27 cellular contexts compared by ENCODE assay signal in the genomic region with DNA sequence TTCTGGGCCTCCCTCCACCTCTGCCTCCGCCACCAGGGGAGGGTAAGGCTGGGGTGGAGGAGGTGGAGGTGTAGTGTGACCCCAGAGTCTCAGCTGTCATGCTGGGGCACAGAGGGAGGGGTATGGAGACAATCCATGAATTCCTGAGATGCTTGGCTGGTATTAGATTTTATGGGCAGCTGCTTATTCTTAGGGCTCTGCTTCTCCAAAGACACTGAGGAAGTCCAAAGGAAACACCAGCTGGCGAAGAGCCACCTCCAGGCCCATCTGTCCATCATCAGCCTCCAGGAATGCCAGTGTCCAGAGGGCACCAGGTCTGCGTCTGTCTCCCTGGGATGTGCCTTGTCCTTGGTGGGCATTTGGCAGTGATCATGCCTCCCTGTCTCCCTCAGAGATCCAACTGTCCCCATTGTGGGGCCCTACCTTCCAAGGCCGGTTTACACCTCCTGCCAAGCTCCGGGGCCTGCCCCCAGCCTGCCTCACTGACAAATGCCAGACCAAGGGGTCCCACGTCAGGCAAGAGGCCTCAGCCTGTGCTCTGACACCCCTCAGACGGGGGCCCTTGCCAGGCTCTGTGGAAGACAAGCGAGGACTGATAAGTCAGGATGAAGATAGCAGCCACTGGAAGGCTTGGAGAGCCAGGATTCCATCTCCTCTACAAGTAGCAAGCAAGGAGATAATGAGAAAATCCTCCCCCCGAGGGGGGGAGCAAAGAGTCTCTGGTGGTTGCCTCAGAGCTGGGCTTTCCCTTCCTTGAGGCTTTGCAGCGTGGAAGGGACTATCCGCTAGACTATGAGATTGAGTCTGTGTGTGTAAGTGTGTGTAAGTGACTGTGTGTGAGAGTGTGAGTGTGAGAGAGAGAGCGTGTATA. TPM values are rescaled to one million over a fixed set of nuclear protein-coding genes. Genes with fewer than 3 reads are reported as not detected.
DNase-seq lines count a peak whose midpoint lies in the region; ATAC-seq, FAIRE-seq and TF ChIP-seq lines count a peak whose summit lies in the region.
"Had no signal": no experiment of that assay in that cellular context is flagged by ENCODE, and none has a peak within 500 bp of the region (broad histone marks: within the 10 kb centered on the region; RNA-seq: fewer than 3 reads in every experiment).

No MANE protein-coding gene starts in this region.

- CTCF ChIA-PET in GM12878 (lab: Yijun Ruan, JAX) = interaction anchor here (0.5 to 5.0 kb wide), 11 partner anchors 9 to 92 kb away, joined by 3 to 25 read pairs (median 6); no protein-coding TSS in a partner anchor

- peak; percentile 29 to 87 for DNase-seq in cardiac muscle cell (ENCODE audit: low read depth in 1 of 2, low spot score in 1 of 2)
- no peak for DNase-seq in Right ventricle myocardium superior
- no peak for DNase-seq in GM12878 (ENCODE audit: low read depth, low spot score)
- DNase-seq in myocyte (ENCODE audit: low read depth) = peak; percentile 98
- DNase-seq in testis = peak; percentile 22
- DNase-seq in activated CD4-positive, alpha-beta T cell treated with anti-CD3 and anti-CD28 coated beads for 4 hours = no peak
- DNase-seq in lower lobe of right lung = no peak
- DNase-seq in SKM-1 treated with dmso at 0.1 percent for 144 hours (lab: John Stamatoyannopoulos, UW; ENCODE audit: unreplicated experiment) = no peak
- DNase-seq: activated CD4-positive, CD25-positive, alpha-beta regulatory T cell treated with anti-CD3 and anti-CD28 coated beads, Interleukin-2, amount 50 U/mL, for 72 hours; activated T-cell treated with anti-CD3 and anti-CD28 coated beads, Interleukin-2, amount 50 U/mL, for 72 hours; BE2C; effector memory CD4-positive, alpha-beta T cell; KBM-7; mucosa of descending colon; NCI-H1092; NCI-H2029 treated with DMSO at 0.1 percent for 48 hours; NCI-H446 treated with DMSO at 0.1 percent for 48 hours; NK-92 treated with Interleukin-12 subunit alpha and Interleukin-12 subunit beta, amount 100 ng/mL, for 24 hours had no signal

- SMC1A ChIA-PET in GM12878 (lab: Charles Lee; ENCODE audit: uncharacterized antibody, unreplicated experiment) = interaction anchor here (0.9 to 3.0 kb wide), 6 partner anchors 14 to 70 kb away, joined by 3 to 16 read pairs (median 6); no protein-coding TSS in a partner anchor

- RAD21 ChIA-PET in GM12878 (lab: Charles Lee; ENCODE audit: unreplicated experiment) = interaction anchor here (1.1 to 3.0 kb wide), 6 partner anchors 11 to 70 kb away, joined by 3 to 17 read pairs (median 6); no protein-coding TSS in a partner anchor

- TF ChIP-seq POLR2A in GM12878 (IDR thresholded peaks at IDR 0.05; ENCODE audit: low read depth, low read length) (no peak), testis (IDR thresholded peaks at IDR 0.05) (no peak)

- no peak overlapping the region for H3K9ac ChIP-seq in GM12878 (ENCODE audit: control insufficient read depth, insufficient read depth, low read length)

- no peaks in the 10 kb centered on the region for H3K79me2 ChIP-seq in GM12878 (ENCODE audit: control insufficient read depth, insufficient read depth, low read length)

- TF ChIP-seq RAD21 in GM12878 (IDR thresholded peaks at IDR 0.05; ENCODE audit: insufficient read depth, low read depth, low read length) = no peak

- no peak for TF ChIP-seq EP300 in GM12878 (IDR thresholded peaks at IDR 0.05; ENCODE audit: borderline replicate concordance in 1 of 2, control insufficient read depth in 1 of 2, low read depth in 2 of 2, low read length in 2 of 2)

- in situ Hi-C loops in GM12878 (cut with MboI) = no loop called here

- ATAC-seq in Right ventricle myocardium superior (ENCODE audit: poor library complexity) (no peak), GM12878 (peak; percentile 83), lower lobe of right lung (no peak)
- ATAC-seq: A549; activated T-cell treated with anti-CD3 and anti-CD28 coated beads, Interleukin-2, amount 50 U/mL, for 72 hours; esophagus mucosa; mucosa of descending colon; stimulated activated effector memory CD8-positive, alpha-beta T cell treated with anti-CD3 and anti-CD28 coated beads, Interleukin-12 subunit alpha, Interleukin-12 subunit beta, amount 100 ng/mL, for 72 hours had no signal

- H3K36me3 ChIP-seq in cardiac muscle cell = peaks cover 22% of the 10 kb centered on the region
- H3K36me3 ChIP-seq in GM12878 (ENCODE audit: control insufficient read depth in 2 of 2, insufficient read depth in 2 of 2, low read length in 1 of 2) = no peaks in the 10 kb centered on the region
- no peaks in the 10 kb centered on the region for H3K36me3 ChIP-seq in testis (ENCODE audit: low read depth, missing control alignments)
- H3K36me3 ChIP-seq in lower lobe of right lung = no peaks in the 10 kb centered on the region
- H3K36me3 ChIP-seq: BE2C had no signal

- BruUV-seq in GM12878 (replicated peaks; lab: Mats Ljungman, UMichigan) = no TSS peak

- 12% methylated on average over 12 of the region's 12 CpGs for WGBS in GM12878 (ENCODE audit: insufficient coverage, insufficient replicate concordance, low lambda C conversion rate, missing lambda C conversion rate)
- WGBS in testis, 2 donors = 62 to 84% methylated on average over 12 of the region's 12 CpGs

- no peak for TF ChIP-seq CTCF in cardiac muscle cell (IDR thresholded peaks at IDR 0.05; ENCODE audit: low read depth, low read length)
- TF ChIP-seq CTCF in GM12878 (IDR thresholded peaks at IDR 0.05 in 2 of 3, conservative IDR thresholded peaks at IDR 0.05 in 1 of 3; ENCODE audit: control insufficient read depth in 2 of 3, extremely low read depth in 1 of 3, insufficient read depth in 1 of 3, low read depth in 3 of 3, low read length in 3 of 3) = no peak
- TF ChIP-seq CTCF in testis (IDR thresholded peaks at IDR 0.05) = no peak
- no peak for TF ChIP-seq CTCF in lower lobe of right lung (IDR thresholded peaks at IDR 0.05)

- FAIRE-seq in GM12878 (lab: Jason Lieb, UNC) = no peak
- FAIRE-seq: A549, astrocyte, frontal cortex, GM19239, RCC 7860 had no signal

- H3K4me1 ChIP-seq in cardiac muscle cell (ENCODE audit: low read depth) (peaks cover 61% of the 10 kb centered on the region), GM12878 (ENCODE audit: control insufficient read depth, insufficient read depth, low read length) (peaks cover 8% of the 10 kb centered on the region), testis (no peaks in the 10 kb centered on the region), lower lobe of right lung (no peaks in the 10 kb centered on the region)
- H3K4me1 ChIP-seq: A549, BE2C had no signal

- no peaks in the 10 kb centered on the region for H3K9me3 ChIP-seq in cardiac muscle cell (ENCODE audit: low read depth)
- no peaks in the 10 kb centered on the region; the same call in 2 of the 3 replicates for H3K9me3 ChIP-seq in GM12878 (replicated peaks; ENCODE audit: control insufficient read depth, insufficient read depth, low read length)
- no peaks in the 10 kb centered on the region for H3K9me3 ChIP-seq in testis
- H3K9me3 ChIP-seq in lower lobe of right lung = no peaks in the 10 kb centered on the region
- H3K9me3 ChIP-seq: A549, BE2C, mucosa of descending colon had no signal

- H3K27me3 ChIP-seq in cardiac muscle cell = no peaks in the 10 kb centered on the region
- H3K27me3 ChIP-seq in GM12878 (replicated peaks in 1 of 2; ENCODE audit: control insufficient read depth in 2 of 2, insufficient read depth in 2 of 2, low read length in 1 of 2) = no peaks in the 10 kb centered on the region; a peak in 2 of 4 replicates
- H3K27me3 ChIP-seq in testis = no peaks in the 10 kb centered on the region
- H3K27me3 ChIP-seq in lower lobe of right lung (ENCODE audit: low read depth) = no peaks in the 10 kb centered on the region
- H3K27me3 ChIP-seq: BE2C had no signal

- intact Hi-C loops in Right ventricle myocardium superior (cut with DNase I) (no loop called here), GM12878 (cut with micrococcal nuclease; ENCODE audit: unreplicated experiment) (no loop called here), testis (cut with DNase I; ENCODE audit: low total_unique reads) (no loop called here), lower lobe of right lung (cut with DNase I) (no loop called here)

- POLR2A ChIA-PET in GM12878 (lab: Charles Lee) = interaction anchor here (0.5 to 1.3 kb wide), 4 partner anchors 13 to 35 kb away, joined by 3 read pairs; no protein-coding TSS in a partner anchor

- H3K4me3 ChIP-seq in cardiac muscle cell (peak overlapping the region; percentile 48), GM12878 (no peak overlapping the region), testis (no peak overlapping the region), lower lobe of right lung (no peak overlapping the region)
- H3K4me3 ChIP-seq: A549, mucosa of descending colon had no signal

- H4K20me1 ChIP-seq in GM12878 (ENCODE audit: control insufficient read depth, insufficient read depth) = no peaks in the 10 kb centered on the region

- H3K27ac ChIP-seq in cardiac muscle cell (peak overlapping the region; percentile 96), GM12878 (ENCODE audit: control insufficient read depth, insufficient read depth) (no peak overlapping the region), testis (no peak overlapping the region), lower lobe of right lung (no peak overlapping the region)
- H3K27ac ChIP-seq: A549 had no signal

- H2AFZ ChIP-seq in GM12878 (ENCODE audit: control insufficient read depth, low read depth, low read length) = no peak overlapping the region

- H3K4me2 ChIP-seq in GM12878 (ENCODE audit: control insufficient read depth, insufficient read depth) = 0 out of 2 replicates have a peak overlapping the region, but pooled peaks have one; percentile 14
- H3K4me2 ChIP-seq: A549 had no signal

RNA-seq across cellular contexts. Expression of gene TNNI1, which starts 1.6 kb away (rescaled TPM):
- total RNA-seq in cardiac muscle cell (4,949 and 6,023 TPM in 2 replicates), Right ventricle myocardium superior (4.3 TPM), GM12878 (2014; rRNA removed) (under 0.01 TPM in 1 of 2 replicates, not detected in the other), GM12878 (2014; rRNA removed; fragmentation: Illumina TruSeq; extraction: Trizol) (0.14 TPM in 1 of 2 replicates, not detected in the other), GM12878 (2021) (not detected in 2 replicates), myocyte (9,118 and 11,163 TPM in 2 replicates), testis (under 1 TPM; 0.37 to 0.55 TPM), lower lobe of right lung (0.21 TPM)
- polyA plus RNA-seq in cardiac muscle cell (6,427 and 7,117 TPM in 2 replicates), GM12878 (2011; rRNA removed) (0.41 and 0.50 TPM in 2 replicates), GM12878 (2014; fragmentation: Illumina TruSeq; extraction: Trizol) (not detected in 2 replicates), GM12878 (2014; fragmentation: Nextera tagmentation; extraction: Ambion mirVana) (under 1 TPM in 1 of 2 experiments, not detected in 1; 0.04 TPM), GM12878 (2014; rRNA removed) (0.39 TPM in 1 of 2 replicates, not detected in the other), GM12878 (2016; fragmentation: Nextera tagmentation; extraction: Ambion mirVana) (1 to 10 TPM in 1 of 2 experiments, under 1 TPM in 1; 0.20 to 1.0 TPM), testis (ENCODE audit: insufficient read depth, low read depth, low replicate concordance) (36.4 TPM)
- total RNA-seq in GM12878 (2013; cell fraction: nucleolus; rRNA removed) = 0.94 and 0.98 TPM in 2 replicates
- polyA plus RNA-seq in GM12878 (2011; ENCODE audit: low read depth) = not detected
- polyA plus RNA-seq in GM12878 (2011; cell fraction: cytosol; rRNA removed) = 0.60 and 0.87 TPM in 2 replicates
- polyA plus RNA-seq in GM12878 (2011; cell fraction: nucleus; rRNA removed) = 0.48 and 1.0 TPM in 2 replicates
- 0.45 TPM in 1 of 2 replicates, not detected in the other for polyA plus RNA-seq in GM12878 (2012)
- 0.44 and 0.67 TPM in 2 replicates for polyA minus RNA-seq in GM12878 (2011; rRNA and poly(A)+ RNA removed)
- polyA minus RNA-seq in GM12878 (2011; cell fraction: cytosol; rRNA and poly(A)+ RNA removed) = 0.13 TPM in 1 of 2 replicates, not detected in the other
- polyA minus RNA-seq in GM12878 (2011; cell fraction: nucleus; rRNA and poly(A)+ RNA removed) = 0.60 and 0.67 TPM in 2 replicates
- polyA plus RNA-seq in myocyte (2012) = 4,992 TPM
- total RNA-seq: activated T-cell treated with anti-CD3 and anti-CD28 coated beads, Interleukin-2, amount 50 U/mL, for 72 hours; esophagus mucosa; renal cortical epithelial cell; temporal lobe had no signal
- polyA plus RNA-seq: A549 had no signal

RNA-seq across cellular contexts. Expression of gene LAD1, which starts 20.8 kb away (rescaled TPM):
- total RNA-seq in cardiac muscle cell (8.4 and 12.6 TPM in 2 replicates), Right ventricle myocardium superior (1.9 TPM), GM12878 (2014; rRNA removed) (0.22 and 0.40 TPM in 2 replicates), GM12878 (2014; rRNA removed; fragmentation: Illumina TruSeq; extraction: Trizol) (0.18 and 0.40 TPM in 2 replicates), GM12878 (2021) (0.26 and 0.53 TPM in 2 replicates), myocyte (22.3 and 27.0 TPM in 2 replicates), testis (under 1 TPM; 0.37 to 0.71 TPM), lower lobe of right lung (35.3 TPM)
- polyA plus RNA-seq in cardiac muscle cell (8.2 and 9.5 TPM in 2 replicates), GM12878 (2011; rRNA removed) (0.05 TPM in 1 of 2 replicates, not detected in the other), GM12878 (2014; fragmentation: Illumina TruSeq; extraction: Trizol) (0.11 and 0.48 TPM in 2 replicates), GM12878 (2014; fragmentation: Nextera tagmentation; extraction: Ambion mirVana) (not detected), GM12878 (2014; rRNA removed) (0.32 and 0.80 TPM in 2 replicates), GM12878 (2016; fragmentation: Nextera tagmentation; extraction: Ambion mirVana) (under 1 TPM in 1 of 2 experiments, not detected in 1; 0.16 TPM), testis (ENCODE audit: insufficient read depth, low read depth, low replicate concordance) (1.2 TPM)
- total RNA-seq in GM12878 (2013; cell fraction: nucleolus; rRNA removed) = 0.40 and 0.91 TPM in 2 replicates
- polyA plus RNA-seq in GM12878 (2011; ENCODE audit: low read depth) = 0.33 TPM
- 0.09 TPM in 1 of 2 replicates, not detected in the other for polyA plus RNA-seq in GM12878 (2011; cell fraction: cytosol; rRNA removed)
- 0.07 TPM in 1 of 2 replicates, not detected in the other for polyA plus RNA-seq in GM12878 (2011; cell fraction: nucleus; rRNA removed)
- 0.31 and 0.77 TPM in 2 replicates for polyA plus RNA-seq in GM12878 (2012)
- not detected in 2 replicates for polyA minus RNA-seq in GM12878 (2011; rRNA and poly(A)+ RNA removed)
- not detected in 2 replicates for polyA minus RNA-seq in GM12878 (2011; cell fraction: cytosol; rRNA and poly(A)+ RNA removed)
- polyA minus RNA-seq in GM12878 (2011; cell fraction: nucleus; rRNA and poly(A)+ RNA removed) = not detected in 2 replicates
- 6.8 TPM for polyA plus RNA-seq in myocyte (2012)
- total RNA-seq: activated T-cell treated with anti-CD3 and anti-CD28 coated beads, Interleukin-2, amount 50 U/mL, for 72 hours; frontal cortex; temporal lobe had no signal

RNA-seq across cellular contexts. Expression of gene TNNT2, which starts 42.5 kb away (rescaled TPM):
- total RNA-seq in cardiac muscle cell = 4,623 and 7,232 TPM in 2 replicates
- polyA plus RNA-seq in cardiac muscle cell = 7,307 and 9,291 TPM in 2 replicates
- total RNA-seq in Right ventricle myocardium superior = 9,128 TPM
- not detected in 2 replicates for total RNA-seq in GM12878 (2013; cell fraction: nucleolus; rRNA removed)
- not detected in 2 replicates for total RNA-seq in GM12878 (2014; rRNA removed)
- not detected in 2 replicates for total RNA-seq in GM12878 (2014; rRNA removed; fragmentation: Illumina TruSeq; extraction: Trizol)
- not detected in 2 replicates for total RNA-seq in GM12878 (2021)
- polyA plus RNA-seq in GM12878 (2011; ENCODE audit: low read depth) = not detected
- not detected in 2 replicates for polyA plus RNA-seq in GM12878 (2011; rRNA removed)
- not detected in 2 replicates for polyA plus RNA-seq in GM12878 (2011; cell fraction: cytosol; rRNA removed)
- not detected in 2 replicates for polyA plus RNA-seq in GM12878 (2011; cell fraction: nucleus; rRNA removed)
- polyA plus RNA-seq in GM12878 (2012) = not detected in 2 replicates
- polyA plus RNA-seq in GM12878 (2014; fragmentation: Illumina TruSeq; extraction: Trizol) = not detected in 2 replicates
- not detected for polyA plus RNA-seq in GM12878 (2014; fragmentation: Nextera tagmentation; extraction: Ambion mirVana)
- not detected in 2 replicates for polyA plus RNA-seq in GM12878 (2014; rRNA removed)
- polyA plus RNA-seq in GM12878 (2016; fragmentation: Nextera tagmentation; extraction: Ambion mirVana) = 1 to 10 TPM in 1 of 2 experiments, not detected in 1; 2.2 TPM
- polyA minus RNA-seq in GM12878 (2011; rRNA and poly(A)+ RNA removed) = not detected in 2 replicates
- not detected in 2 replicates for polyA minus RNA-seq in GM12878 (2011; cell fraction: cytosol; rRNA and poly(A)+ RNA removed)
- 0.19 TPM in 1 of 2 replicates, not detected in the other for polyA minus RNA-seq in GM12878 (2011; cell fraction: nucleus; rRNA and poly(A)+ RNA removed)
- total RNA-seq in myocyte = 3,022 and 4,635 TPM in 2 replicates
- polyA plus RNA-seq in myocyte (2012) = 2,977 TPM
- 1 to 10 TPM in 1 of 2 donors, under 1 TPM in 1; 0.79 to 1.1 TPM for total RNA-seq in testis
- polyA plus RNA-seq in testis (ENCODE audit: insufficient read depth, low read depth, low replicate concordance) = 2.7 TPM
- 6.4 TPM for total RNA-seq in lower lobe of right lung
- total RNA-seq: activated T-cell treated with anti-CD3 and anti-CD28 coated beads, Interleukin-2, amount 50 U/mL, for 72 hours; frontal cortex had no signal

RNA-seq across cellular contexts. Expression of gene PHLDA3, which starts 49.0 kb away (rescaled TPM):
- total RNA-seq in cardiac muscle cell (54.4 and 61.5 TPM in 2 replicates), Right ventricle myocardium superior (21.5 TPM), GM12878 (2014; rRNA removed) (22.4 and 26.0 TPM in 2 replicates), GM12878 (2014; rRNA removed; fragmentation: Illumina TruSeq; extraction: Trizol) (6.4 and 7.7 TPM in 2 replicates), GM12878 (2021) (33.7 and 35.5 TPM in 2 replicates), myocyte (267 and 319 TPM in 2 replicates), testis (10 to 100 TPM; 22.7 to 23.1 TPM), lower lobe of right lung (97.1 TPM)
- polyA plus RNA-seq in cardiac muscle cell (57.3 and 69.1 TPM in 2 replicates), GM12878 (2011; rRNA removed) (8.9 and 17.5 TPM in 2 replicates), GM12878 (2014; fragmentation: Illumina TruSeq; extraction: Trizol) (2.5 and 5.5 TPM in 2 replicates), GM12878 (2014; fragmentation: Nextera tagmentation; extraction: Ambion mirVana) (1 to 10 TPM in 1 of 2 experiments, under 1 TPM in 1; 0.60 to 2.0 TPM), GM12878 (2014; rRNA removed) (27.9 and 38.4 TPM in 2 replicates), GM12878 (2016; fragmentation: Nextera tagmentation; extraction: Ambion mirVana) (10 to 100 TPM; 47.5 to 57.4 TPM), testis (ENCODE audit: insufficient read depth, low read depth, low replicate concordance) (24.0 TPM)
- 11.9 and 17.4 TPM in 2 replicates for total RNA-seq in GM12878 (2013; cell fraction: nucleolus; rRNA removed)
- 4.3 TPM for polyA plus RNA-seq in GM12878 (2011; ENCODE audit: low read depth)
- 17.5 and 43.7 TPM in 2 replicates for polyA plus RNA-seq in GM12878 (2011; cell fraction: cytosol; rRNA removed)
- polyA plus RNA-seq in GM12878 (2011; cell fraction: nucleus; rRNA removed) = 23.0 and 26.3 TPM in 2 replicates
- 12.6 and 18.7 TPM in 2 replicates for polyA plus RNA-seq in GM12878 (2012)
- 7.2 and 17.9 TPM in 2 replicates for polyA minus RNA-seq in GM12878 (2011; rRNA and poly(A)+ RNA removed)
- polyA minus RNA-seq in GM12878 (2011; cell fraction: cytosol; rRNA and poly(A)+ RNA removed) = 10.9 and 11.1 TPM in 2 replicates
- polyA minus RNA-seq in GM12878 (2011; cell fraction: nucleus; rRNA and poly(A)+ RNA removed) = 10.3 and 19.7 TPM in 2 replicates
- 271 TPM for polyA plus RNA-seq in myocyte (2012)

Comparison
In these comparisons a context has a peak if more than half of its experiments do, and no peak if none do; other contexts are left out.
1. DNase-seq: peak in cardiac muscle cell (2 of 2), myocyte (single experiment) and testis (single experiment); none in Right ventricle myocardium superior (single experiment), GM12878 (single experiment), activated CD4-positive, alpha-beta T cell treated with anti-CD3 and anti-CD28 coated beads for 4 hours (0 of 2), lower lobe of right lung (single experiment) and SKM-1 treated with dmso at 0.1 percent for 144 hours (single experiment).
2. RNA of gene TNNI1, which starts 1.6 kb away (total RNA-seq): 9,118 to 11,163 TPM in myocyte and 4,949 to 6,023 TPM in cardiac muscle cell; 4.3 TPM in Right ventricle myocardium superior (single experiment), 0.37 to 0.55 TPM in testis, 0.21 TPM in lower lobe of right lung (single experiment) and under 0.01 to 0.98 TPM in GM12878; every median in the first group is over 100 times any median in the second.
3. RNA of gene TNNT2, which starts 42.5 kb away (total RNA-seq): 9,128 TPM in Right ventricle myocardium superior (single experiment), 4,623 to 7,232 TPM in cardiac muscle cell and 3,022 to 4,635 TPM in myocyte; 6.4 TPM in lower lobe of right lung (single experiment), 0.79 to 1.1 TPM in testis and not detected in GM12878; every median in the first group is over 100 times any median in the second.